In genomic region chr17:68865584-68865983, GRCh38 we compare ENCODE assay signal across 11 cellular contexts.
"Had no signal": no experiment of that assay in that cellular context is flagged by ENCODE, and none has a peak within 500 bp of the region (broad histone marks: within the 10 kb centered on the region; RNA-seq: fewer than 3 reads in every experiment).

No MANE protein-coding gene starts in this region.

- H3K4me1 ChIP-seq: HAP-1 had no signal

- H3K36me3 ChIP-seq: HAP-1 had no signal

- H3K9me3 ChIP-seq: HAP-1 had no signal

- H3K4me3 ChIP-seq: GM23248, GM23338, HAP-1 had no signal

- H3K9ac ChIP-seq: GM23248 had no signal

- H3K4me2 ChIP-seq: GM23338 had no signal

- ATAC-seq: GM23338, HCT116 had no signal

- FAIRE-seq: H1, H54 had no signal

- H2AFZ ChIP-seq: GM23248, GM23338 had no signal

- DNase-seq: GM23248, GOT3, H7, H9, HCEC 1CT, HFFc6 had no signal

- H3K27ac ChIP-seq: GM23248 had no signal
